8 cellular contexts compared by ENCODE assay signal in genomic region chr19:531009-531752, GRCh38. TPM values are rescaled to one million over a fixed set of nuclear protein-coding genes. Genes with fewer than 3 reads are reported as not detected.
DNase-seq lines count a peak whose midpoint lies in the region; ATAC-seq, FAIRE-seq and TF ChIP-seq lines count a peak whose summit lies in the region.

No MANE protein-coding gene starts in this region.

- intact Hi-C loops in kidney (cut with DNase I), result no loop called here

- no peaks in the 10 kb centered on the region for H3K9me3 ChIP-seq in kidney (ENCODE audit: control insufficient read depth in 1 of 2, low read length in 2 of 2)

- H3K36me3 ChIP-seq in kidney (ENCODE audit: control insufficient read depth in 1 of 2, insufficient read depth in 2 of 2, low read length in 2 of 2), result peaks cover 0 to 3% of the 10 kb centered on the region in 2 donors

- FAIRE-seq in GM18507 (lab: Jason Lieb, UNC) (peak; percentile 83), kidney (lab: Jason Lieb, UNC) (no peak)

- H3K4me1 ChIP-seq in kidney (ENCODE audit: control insufficient read depth in 1 of 2, insufficient read depth in 1 of 2, low read depth in 1 of 2, low read length in 2 of 2), result peaks cover 3 to 17% of the 10 kb centered on the region in 2 donors

- no peak for TF ChIP-seq CTCF in kidney (IDR thresholded peaks at IDR 0.05; ENCODE audit: borderline replicate concordance, extremely low read depth, insufficient read depth)

- H3K27ac ChIP-seq in kidney (ENCODE audit: low read depth in 2 of 2, low read length in 2 of 2), result peak overlapping the region; percentile 91 to 92

- ATAC-seq in HG03039 (IDR thresholded peaks at IDR 0.05; ENCODE audit: unreplicated experiment), result peak; percentile 61

- DNase-seq in 8988T (peak; percentile 99), GM18507 (ENCODE audit: extremely low spot score, insufficient read length, low read depth) (peak; percentile 95), NCI-H2171 treated with DMSO at 0.1 percent for 48 hours (lab: John Stamatoyannopoulos, UW) (peak; percentile 80), kidney (peak; percentile 95)
- DNase-seq in activated CD4-positive, CD25-positive, alpha-beta regulatory T cell (lab: John Stamatoyannopoulos, UW), result peak; percentile 69 to 90 (median 76)
- DNase-seq in central memory CD4-positive, alpha-beta T cell, result peak; percentile 92
- DNase-seq in stimulated activated CD4-positive, alpha-beta T cell treated with anti-CD3 and anti-CD28 coated beads, Interleukin-15, amount 100 ng/mL, for 1 hour (ENCODE audit: low read depth in 1 of 2, low spot score in 1 of 2), result peak; percentile 86 to 91

- peak overlapping the region; percentile 31 to 76 for H3K4me3 ChIP-seq in kidney (ENCODE audit: low read length in 2 of 2)

- peak overlapping the region; percentile 26 to 34 for H3K9ac ChIP-seq in kidney (ENCODE audit: low read length in 2 of 2)

RNA-seq across cellular contexts. Expression of gene CDC34, which starts 0.4 kb away (rescaled TPM):
- total RNA-seq in kidney, result 33.8 TPM
- polyA plus RNA-seq in kidney (ENCODE audit: insufficient read depth, low read depth, low replicate concordance), result 72.3 TPM

RNA-seq across cellular contexts. Expression of gene GZMM, which starts 12.7 kb away (rescaled TPM):
- 2.8 TPM for total RNA-seq in kidney
- not detected for polyA plus RNA-seq in kidney (ENCODE audit: insufficient read depth, low read depth, low replicate concordance)

RNA-seq across cellular contexts. Expression of gene TPGS1, which starts 23.9 kb away (rescaled TPM):
- 23.1 TPM for total RNA-seq in kidney
- polyA plus RNA-seq in kidney (ENCODE audit: insufficient read depth, low read depth, low replicate concordance), result 17.9 TPM

RNA-seq across cellular contexts. Expression of gene MADCAM1, which starts 34.9 kb away (rescaled TPM):
- 0.50 TPM for total RNA-seq in kidney
- polyA plus RNA-seq in kidney (ENCODE audit: insufficient read depth, low read depth, low replicate concordance), result 0.77 TPM

RNA-seq across cellular contexts. Expression of gene BSG, which starts 41.2 kb away (rescaled TPM):
- 554 TPM for total RNA-seq in kidney
- polyA plus RNA-seq in kidney (ENCODE audit: insufficient read depth, low read depth, low replicate concordance), result 984 TPM

Comparison
In these comparisons a context has a peak if more than half of its experiments do, and no peak if none do; other contexts are left out.
1. Peak in every context shown above with its lines: DNase-seq, ATAC-seq, H3K4me3 ChIP-seq and H3K27ac ChIP-seq.